8 cellular contexts compared by ENCODE assay signal in genomic region chrX:41333994-41334865, GRCh38. TPM values are rescaled to one million over a fixed set of nuclear protein-coding genes. Genes with fewer than 3 reads are reported as not detected.
DNase-seq lines count a peak whose midpoint lies in the region; ATAC-seq and FAIRE-seq lines count a peak whose summit lies in the region.

TSS of gene DDX3X (plus strand) at chrX:41334162. CDS start at chrX:41334253, 91 bp downstream.

- peak within 1 kb of the TSS; percentile 98 for H3K27ac ChIP-seq in Karpas-422 (ENCODE audit: low read length)

- peaks cover 50% of the 10 kb centered on the region for H4K20me1 ChIP-seq in Karpas-422 (ENCODE audit: insufficient read depth, low read depth, low read length)

- H3K4me1 ChIP-seq in Karpas-422 (ENCODE audit: low read length) = peaks cover 63% of the 10 kb centered on the region

- no peak for FAIRE-seq in frontal cortex (lab: Jason Lieb, UNC)

- H3K9me3 ChIP-seq in Karpas-422 (ENCODE audit: low read length) = no peaks in the 10 kb centered on the region

- H2AFZ ChIP-seq in Karpas-422 (ENCODE audit: low read length) = peak within 1 kb of the TSS; percentile 98; the same call in 1 of the 2 replicates

- H3K27me3 ChIP-seq in Karpas-422 (ENCODE audit: low read length) = no peaks in the 10 kb centered on the region

- H3K9me2 ChIP-seq in Karpas-422 (replicated peaks; ENCODE audit: insufficient read depth, low read length) = no peaks in the 10 kb centered on the region

- peak within 1 kb of the TSS; percentile 90 for H3K4me3 ChIP-seq in Karpas-422 (ENCODE audit: low read length)

- peak within 1 kb of the TSS; percentile 97 for H3K4me2 ChIP-seq in Karpas-422 (ENCODE audit: low read depth, low read length, poor library complexity, severe bottlenecking)

- peak within 1 kb of the TSS; percentile 97 for H3K9ac ChIP-seq in Karpas-422 (ENCODE audit: low read length)

- ATAC-seq in GM21786 (IDR thresholded peaks at IDR 0.05; ENCODE audit: unreplicated experiment) = peak; percentile 52

- DNase-seq in Daoy (ENCODE audit: low read depth) = peak; percentile 84
- peak; percentile 94 for DNase-seq in Karpas-422
- DNase-seq in SHP77 treated with DMSO at 0.1 percent for 48 hours (lab: John Stamatoyannopoulos, UW) = peak; percentile 66
- DNase-seq in activated naive CD4-positive, alpha-beta T cell treated with Interleukin-2 at 50 U/mL for 16 hours = peak; percentile 85
- DNase-seq in frontal cortex (ENCODE audit: low spot score in 2 of 2) = peak; percentile 66 to 92
- peak; percentile 2 to 94 (median 80) for DNase-seq in nucleus accumbens (lab: John Stamatoyannopoulos, UW)
- peak; percentile 87 for DNase-seq in superior temporal gyrus (ENCODE audit: extremely low spot score)

- H3K36me3 ChIP-seq in Karpas-422 (ENCODE audit: insufficient read depth, low read length) = peaks cover 39% of the 10 kb centered on the region

- H3K79me2 ChIP-seq in Karpas-422 (ENCODE audit: low read length) = peaks cover 55% of the 10 kb centered on the region

RNA-seq across cellular contexts. Expression of gene DDX3X, which starts in this region (rescaled TPM):
- 181 and 219 TPM in 2 replicates for total RNA-seq in Daoy (2014; rRNA removed; shearing (Covaris generic))
- 198 and 210 TPM in 2 replicates for total RNA-seq in Karpas-422 (2014; rRNA removed; shearing (Covaris generic); ENCODE audit: low replicate concordance)
- 208 TPM for total RNA-seq in frontal cortex

Comparison
In these comparisons a context has a peak if more than half of its experiments do, and no peak if none do; other contexts are left out.
1. Peak in every context shown above with its lines: DNase-seq, ATAC-seq, H3K4me3 ChIP-seq and H3K27ac ChIP-seq.